Comparison of ENCODE assay signal across 1 cellular context in the genomic region with DNA sequence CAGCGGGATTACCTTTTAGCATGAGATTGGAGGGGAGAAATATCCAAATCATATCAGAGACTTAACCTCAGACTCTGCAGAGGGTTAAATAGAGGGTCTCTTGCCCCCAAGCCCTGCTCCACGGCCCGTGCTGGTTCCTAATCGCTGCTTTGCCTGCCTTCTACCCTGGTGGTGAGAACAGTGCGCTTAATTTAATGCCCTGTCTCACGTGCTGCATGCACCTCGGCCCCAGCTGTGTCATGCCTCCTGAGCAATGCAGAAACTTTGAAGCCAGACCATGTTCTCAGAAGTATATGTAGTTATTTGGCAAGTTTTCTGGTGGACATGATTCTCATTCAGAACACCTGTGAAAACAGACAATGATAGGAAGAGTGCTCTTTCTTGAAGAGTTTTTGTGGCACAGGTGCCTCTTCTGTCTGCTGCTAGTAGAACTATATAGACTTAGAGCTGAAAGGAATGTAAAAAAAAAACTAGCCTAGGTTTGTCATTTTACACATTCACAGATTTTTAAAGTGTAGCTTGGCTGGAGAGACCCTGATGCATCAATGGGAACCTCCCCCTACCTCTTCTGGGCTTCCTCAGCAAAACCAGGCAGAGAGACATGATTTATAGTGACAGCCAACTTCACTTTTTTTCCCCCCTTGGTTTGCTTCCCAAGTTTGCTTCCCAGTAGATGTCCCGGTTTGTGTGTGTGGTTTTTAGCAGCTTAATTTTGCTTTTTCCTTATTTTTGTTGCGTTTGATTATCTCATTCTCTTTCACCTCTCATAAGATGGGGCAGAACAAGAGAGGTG.
TF ChIP-seq lines count a peak whose summit lies in the region.

No MANE protein-coding gene starts in this region.

TF ChIP-seq in K562, 482 proteins besides CTCF, POLR2A, EP300 and RAD21 (continued from another document and continues in another):
- TF ChIP-seq CCAR2 (IDR thresholded peaks at IDR 0.05; ENCODE audit: low read depth, low read length): no peak
- TF ChIP-seq, protein P1, sequence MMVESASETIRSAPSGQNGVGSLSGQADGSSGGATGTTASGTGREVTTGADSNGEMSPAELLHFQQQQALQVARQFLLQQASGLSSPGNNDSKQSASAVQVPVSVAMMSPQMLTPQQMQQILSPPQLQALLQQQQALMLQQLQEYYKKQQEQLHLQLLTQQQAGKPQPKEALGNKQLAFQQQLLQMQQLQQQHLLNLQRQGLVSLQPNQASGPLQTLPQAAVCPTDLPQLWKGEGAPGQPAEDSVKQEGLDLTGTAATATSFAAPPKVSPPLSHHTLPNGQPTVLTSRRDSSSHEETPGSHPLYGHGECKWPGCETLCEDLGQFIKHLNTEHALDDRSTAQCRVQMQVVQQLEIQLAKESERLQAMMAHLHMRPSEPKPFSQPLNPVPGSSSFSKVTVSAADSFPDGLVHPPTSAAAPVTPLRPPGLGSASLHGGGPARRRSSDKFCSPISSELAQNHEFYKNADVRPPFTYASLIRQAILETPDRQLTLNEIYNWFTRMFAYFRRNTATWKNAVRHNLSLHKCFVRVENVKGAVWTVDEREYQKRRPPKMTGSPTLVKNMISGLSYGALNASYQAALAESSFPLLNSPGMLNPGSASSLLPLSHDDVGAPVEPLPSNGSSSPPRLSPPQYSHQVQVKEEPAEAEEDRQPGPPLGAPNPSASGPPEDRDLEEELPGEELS (CRISPR knock-in tag; IDR thresholded peaks at IDR 0.05; ENCODE audit: borderline replicate concordance): peak; percentile 89; the same call in 1 of the 2 replicates
- TF ChIP-seq, protein P2, sequence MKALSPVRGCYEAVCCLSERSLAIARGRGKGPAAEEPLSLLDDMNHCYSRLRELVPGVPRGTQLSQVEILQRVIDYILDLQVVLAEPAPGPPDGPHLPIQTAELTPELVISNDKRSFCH (CRISPR knock-in tag; IDR thresholded peaks at IDR 0.05): no peak
- TF ChIP-seq, protein P2 (tag; IDR thresholded peaks at IDR 0.05): no peak
- TF ChIP-seq RFX7 (CRISPR knock-in tag; IDR thresholded peaks at IDR 0.05): no peak
- TF ChIP-seq ZNF384 (IDR thresholded peaks at IDR 0.05; ENCODE audit: low read depth, low read length): no peak
- no peak for TF ChIP-seq NCOA1 (IDR thresholded peaks at IDR 0.05; ENCODE audit: low read depth)
- TF ChIP-seq, protein P3, sequence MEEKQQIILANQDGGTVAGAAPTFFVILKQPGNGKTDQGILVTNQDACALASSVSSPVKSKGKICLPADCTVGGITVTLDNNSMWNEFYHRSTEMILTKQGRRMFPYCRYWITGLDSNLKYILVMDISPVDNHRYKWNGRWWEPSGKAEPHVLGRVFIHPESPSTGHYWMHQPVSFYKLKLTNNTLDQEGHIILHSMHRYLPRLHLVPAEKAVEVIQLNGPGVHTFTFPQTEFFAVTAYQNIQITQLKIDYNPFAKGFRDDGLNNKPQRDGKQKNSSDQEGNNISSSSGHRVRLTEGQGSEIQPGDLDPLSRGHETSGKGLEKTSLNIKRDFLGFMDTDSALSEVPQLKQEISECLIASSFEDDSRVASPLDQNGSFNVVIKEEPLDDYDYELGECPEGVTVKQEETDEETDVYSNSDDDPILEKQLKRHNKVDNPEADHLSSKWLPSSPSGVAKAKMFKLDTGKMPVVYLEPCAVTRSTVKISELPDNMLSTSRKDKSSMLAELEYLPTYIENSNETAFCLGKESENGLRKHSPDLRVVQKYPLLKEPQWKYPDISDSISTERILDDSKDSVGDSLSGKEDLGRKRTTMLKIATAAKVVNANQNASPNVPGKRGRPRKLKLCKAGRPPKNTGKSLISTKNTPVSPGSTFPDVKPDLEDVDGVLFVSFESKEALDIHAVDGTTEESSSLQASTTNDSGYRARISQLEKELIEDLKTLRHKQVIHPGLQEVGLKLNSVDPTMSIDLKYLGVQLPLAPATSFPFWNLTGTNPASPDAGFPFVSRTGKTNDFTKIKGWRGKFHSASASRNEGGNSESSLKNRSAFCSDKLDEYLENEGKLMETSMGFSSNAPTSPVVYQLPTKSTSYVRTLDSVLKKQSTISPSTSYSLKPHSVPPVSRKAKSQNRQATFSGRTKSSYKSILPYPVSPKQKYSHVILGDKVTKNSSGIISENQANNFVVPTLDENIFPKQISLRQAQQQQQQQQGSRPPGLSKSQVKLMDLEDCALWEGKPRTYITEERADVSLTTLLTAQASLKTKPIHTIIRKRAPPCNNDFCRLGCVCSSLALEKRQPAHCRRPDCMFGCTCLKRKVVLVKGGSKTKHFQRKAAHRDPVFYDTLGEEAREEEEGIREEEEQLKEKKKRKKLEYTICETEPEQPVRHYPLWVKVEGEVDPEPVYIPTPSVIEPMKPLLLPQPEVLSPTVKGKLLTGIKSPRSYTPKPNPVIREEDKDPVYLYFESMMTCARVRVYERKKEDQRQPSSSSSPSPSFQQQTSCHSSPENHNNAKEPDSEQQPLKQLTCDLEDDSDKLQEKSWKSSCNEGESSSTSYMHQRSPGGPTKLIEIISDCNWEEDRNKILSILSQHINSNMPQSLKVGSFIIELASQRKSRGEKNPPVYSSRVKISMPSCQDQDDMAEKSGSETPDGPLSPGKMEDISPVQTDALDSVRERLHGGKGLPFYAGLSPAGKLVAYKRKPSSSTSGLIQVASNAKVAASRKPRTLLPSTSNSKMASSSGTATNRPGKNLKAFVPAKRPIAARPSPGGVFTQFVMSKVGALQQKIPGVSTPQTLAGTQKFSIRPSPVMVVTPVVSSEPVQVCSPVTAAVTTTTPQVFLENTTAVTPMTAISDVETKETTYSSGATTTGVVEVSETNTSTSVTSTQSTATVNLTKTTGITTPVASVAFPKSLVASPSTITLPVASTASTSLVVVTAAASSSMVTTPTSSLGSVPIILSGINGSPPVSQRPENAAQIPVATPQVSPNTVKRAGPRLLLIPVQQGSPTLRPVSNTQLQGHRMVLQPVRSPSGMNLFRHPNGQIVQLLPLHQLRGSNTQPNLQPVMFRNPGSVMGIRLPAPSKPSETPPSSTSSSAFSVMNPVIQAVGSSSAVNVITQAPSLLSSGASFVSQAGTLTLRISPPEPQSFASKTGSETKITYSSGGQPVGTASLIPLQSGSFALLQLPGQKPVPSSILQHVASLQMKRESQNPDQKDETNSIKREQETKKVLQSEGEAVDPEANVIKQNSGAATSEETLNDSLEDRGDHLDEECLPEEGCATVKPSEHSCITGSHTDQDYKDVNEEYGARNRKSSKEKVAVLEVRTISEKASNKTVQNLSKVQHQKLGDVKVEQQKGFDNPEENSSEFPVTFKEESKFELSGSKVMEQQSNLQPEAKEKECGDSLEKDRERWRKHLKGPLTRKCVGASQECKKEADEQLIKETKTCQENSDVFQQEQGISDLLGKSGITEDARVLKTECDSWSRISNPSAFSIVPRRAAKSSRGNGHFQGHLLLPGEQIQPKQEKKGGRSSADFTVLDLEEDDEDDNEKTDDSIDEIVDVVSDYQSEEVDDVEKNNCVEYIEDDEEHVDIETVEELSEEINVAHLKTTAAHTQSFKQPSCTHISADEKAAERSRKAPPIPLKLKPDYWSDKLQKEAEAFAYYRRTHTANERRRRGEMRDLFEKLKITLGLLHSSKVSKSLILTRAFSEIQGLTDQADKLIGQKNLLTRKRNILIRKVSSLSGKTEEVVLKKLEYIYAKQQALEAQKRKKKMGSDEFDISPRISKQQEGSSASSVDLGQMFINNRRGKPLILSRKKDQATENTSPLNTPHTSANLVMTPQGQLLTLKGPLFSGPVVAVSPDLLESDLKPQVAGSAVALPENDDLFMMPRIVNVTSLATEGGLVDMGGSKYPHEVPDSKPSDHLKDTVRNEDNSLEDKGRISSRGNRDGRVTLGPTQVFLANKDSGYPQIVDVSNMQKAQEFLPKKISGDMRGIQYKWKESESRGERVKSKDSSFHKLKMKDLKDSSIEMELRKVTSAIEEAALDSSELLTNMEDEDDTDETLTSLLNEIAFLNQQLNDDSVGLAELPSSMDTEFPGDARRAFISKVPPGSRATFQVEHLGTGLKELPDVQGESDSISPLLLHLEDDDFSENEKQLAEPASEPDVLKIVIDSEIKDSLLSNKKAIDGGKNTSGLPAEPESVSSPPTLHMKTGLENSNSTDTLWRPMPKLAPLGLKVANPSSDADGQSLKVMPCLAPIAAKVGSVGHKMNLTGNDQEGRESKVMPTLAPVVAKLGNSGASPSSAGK (IDR thresholded peaks at IDR 0.05): peak; percentile 94
- TF ChIP-seq, protein P4, sequence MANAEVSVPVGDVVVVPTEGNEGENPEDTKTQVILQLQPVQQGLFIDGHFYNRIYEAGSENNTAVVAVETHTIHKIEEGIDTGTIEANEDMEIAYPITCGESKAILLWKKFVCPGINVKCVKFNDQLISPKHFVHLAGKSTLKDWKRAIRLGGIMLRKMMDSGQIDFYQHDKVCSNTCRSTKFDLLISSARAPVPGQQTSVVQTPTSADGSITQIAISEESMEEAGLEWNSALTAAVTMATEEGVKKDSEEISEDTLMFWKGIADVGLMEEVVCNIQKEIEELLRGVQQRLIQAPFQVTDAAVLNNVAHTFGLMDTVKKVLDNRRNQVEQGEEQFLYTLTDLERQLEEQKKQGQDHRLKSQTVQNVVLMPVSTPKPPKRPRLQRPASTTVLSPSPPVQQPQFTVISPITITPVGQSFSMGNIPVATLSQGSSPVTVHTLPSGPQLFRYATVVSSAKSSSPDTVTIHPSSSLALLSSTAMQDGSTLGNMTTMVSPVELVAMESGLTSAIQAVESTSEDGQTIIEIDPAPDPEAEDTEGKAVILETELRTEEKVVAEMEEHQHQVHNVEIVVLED (CRISPR knock-in tag; IDR thresholded peaks at IDR 0.05): no peak
- no peak for TF ChIP-seq NR3C1 (CRISPR knock-in tag; IDR thresholded peaks at IDR 0.05)
- TF ChIP-seq SMARCC2 (IDR thresholded peaks at IDR 0.05; ENCODE audit: low read depth): no peak
- TF ChIP-seq RNF2 (IDR thresholded peaks at IDR 0.05): 0 out of 2 replicates have a peak, but pooled peaks have one; percentile 48
- no peak for TF ChIP-seq CBFA2T2 (conservative IDR thresholded peaks at IDR 0.05)
- TF ChIP-seq, protein P5, sequence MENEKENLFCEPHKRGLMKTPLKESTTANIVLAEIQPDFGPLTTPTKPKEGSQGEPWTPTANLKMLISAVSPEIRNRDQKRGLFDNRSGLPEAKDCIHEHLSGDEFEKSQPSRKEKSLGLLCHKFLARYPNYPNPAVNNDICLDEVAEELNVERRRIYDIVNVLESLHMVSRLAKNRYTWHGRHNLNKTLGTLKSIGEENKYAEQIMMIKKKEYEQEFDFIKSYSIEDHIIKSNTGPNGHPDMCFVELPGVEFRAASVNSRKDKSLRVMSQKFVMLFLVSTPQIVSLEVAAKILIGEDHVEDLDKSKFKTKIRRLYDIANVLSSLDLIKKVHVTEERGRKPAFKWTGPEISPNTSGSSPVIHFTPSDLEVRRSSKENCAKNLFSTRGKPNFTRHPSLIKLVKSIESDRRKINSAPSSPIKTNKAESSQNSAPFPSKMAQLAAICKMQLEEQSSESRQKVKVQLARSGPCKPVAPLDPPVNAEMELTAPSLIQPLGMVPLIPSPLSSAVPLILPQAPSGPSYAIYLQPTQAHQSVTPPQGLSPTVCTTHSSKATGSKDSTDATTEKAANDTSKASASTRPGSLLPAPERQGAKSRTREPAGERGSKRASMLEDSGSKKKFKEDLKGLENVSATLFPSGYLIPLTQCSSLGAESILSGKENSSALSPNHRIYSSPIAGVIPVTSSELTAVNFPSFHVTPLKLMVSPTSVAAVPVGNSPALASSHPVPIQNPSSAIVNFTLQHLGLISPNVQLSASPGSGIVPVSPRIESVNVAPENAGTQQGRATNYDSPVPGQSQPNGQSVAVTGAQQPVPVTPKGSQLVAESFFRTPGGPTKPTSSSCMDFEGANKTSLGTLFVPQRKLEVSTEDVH (IDR thresholded peaks at IDR 0.05; ENCODE audit: low read depth, partially characterized antibody): no peak
- TF ChIP-seq ADNP (tag; IDR thresholded peaks at IDR 0.05): no peak
- no peak for TF ChIP-seq RCOR1 (IDR thresholded peaks at IDR 0.05; ENCODE audit: borderline replicate concordance in 1 of 2, low read depth in 2 of 2, low read length in 2 of 2)
- no peak for TF ChIP-seq MTA3 (IDR thresholded peaks at IDR 0.05; ENCODE audit: borderline replicate concordance)
- TF ChIP-seq ZNF830 (CRISPR knock-in tag; IDR thresholded peaks at IDR 0.05): no peak
- TF ChIP-seq ZBTB8A (IDR thresholded peaks at IDR 0.05; ENCODE audit: partially characterized antibody): no peak
- TF ChIP-seq, protein P6, sequence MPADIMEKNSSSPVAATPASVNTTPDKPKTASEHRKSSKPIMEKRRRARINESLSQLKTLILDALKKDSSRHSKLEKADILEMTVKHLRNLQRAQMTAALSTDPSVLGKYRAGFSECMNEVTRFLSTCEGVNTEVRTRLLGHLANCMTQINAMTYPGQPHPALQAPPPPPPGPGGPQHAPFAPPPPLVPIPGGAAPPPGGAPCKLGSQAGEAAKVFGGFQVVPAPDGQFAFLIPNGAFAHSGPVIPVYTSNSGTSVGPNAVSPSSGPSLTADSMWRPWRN (IDR thresholded peaks at IDR 0.05; ENCODE audit: low read depth): no peak
- TF ChIP-seq, protein P7, sequence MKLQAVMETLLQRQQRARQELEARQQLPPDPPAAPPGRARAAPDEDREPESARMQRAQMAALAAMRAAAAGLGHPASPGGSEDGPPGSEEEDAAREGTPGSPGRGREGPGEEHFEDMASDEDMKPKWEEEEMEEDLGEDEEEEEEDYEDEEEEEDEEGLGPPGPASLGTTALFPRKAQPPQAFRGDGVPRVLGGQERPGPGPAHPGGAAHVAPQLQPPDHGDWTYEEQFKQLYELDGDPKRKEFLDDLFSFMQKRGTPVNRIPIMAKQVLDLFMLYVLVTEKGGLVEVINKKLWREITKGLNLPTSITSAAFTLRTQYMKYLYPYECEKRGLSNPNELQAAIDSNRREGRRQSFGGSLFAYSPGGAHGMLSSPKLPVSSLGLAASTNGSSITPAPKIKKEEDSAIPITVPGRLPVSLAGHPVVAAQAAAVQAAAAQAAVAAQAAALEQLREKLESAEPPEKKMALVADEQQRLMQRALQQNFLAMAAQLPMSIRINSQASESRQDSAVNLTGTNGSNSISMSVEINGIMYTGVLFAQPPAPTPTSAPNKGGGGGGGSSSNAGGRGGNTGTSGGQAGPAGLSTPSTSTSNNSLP (IDR thresholded peaks at IDR 0.05; ENCODE audit: borderline replicate concordance, low read depth, low read length): no peak
- TF ChIP-seq, protein P8, sequence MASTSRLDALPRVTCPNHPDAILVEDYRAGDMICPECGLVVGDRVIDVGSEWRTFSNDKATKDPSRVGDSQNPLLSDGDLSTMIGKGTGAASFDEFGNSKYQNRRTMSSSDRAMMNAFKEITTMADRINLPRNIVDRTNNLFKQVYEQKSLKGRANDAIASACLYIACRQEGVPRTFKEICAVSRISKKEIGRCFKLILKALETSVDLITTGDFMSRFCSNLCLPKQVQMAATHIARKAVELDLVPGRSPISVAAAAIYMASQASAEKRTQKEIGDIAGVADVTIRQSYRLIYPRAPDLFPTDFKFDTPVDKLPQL (IDR thresholded peaks at IDR 0.05; ENCODE audit: extremely low read depth, insufficient read length): no peak
- no peak for TF ChIP-seq CREBBP (IDR thresholded peaks at IDR 0.05; ENCODE audit: low read depth, low read length)
- no peak for TF ChIP-seq XRCC5 (IDR thresholded peaks at IDR 0.05; ENCODE audit: low read depth, low read length)
- no peak for TF ChIP-seq TOE1 (IDR thresholded peaks at IDR 0.05; ENCODE audit: borderline replicate concordance)
- TF ChIP-seq TOE1 (CRISPR knock-in tag; IDR thresholded peaks at IDR 0.05; ENCODE audit: borderline replicate concordance, low read depth): no peak
- TF ChIP-seq, protein P9, sequence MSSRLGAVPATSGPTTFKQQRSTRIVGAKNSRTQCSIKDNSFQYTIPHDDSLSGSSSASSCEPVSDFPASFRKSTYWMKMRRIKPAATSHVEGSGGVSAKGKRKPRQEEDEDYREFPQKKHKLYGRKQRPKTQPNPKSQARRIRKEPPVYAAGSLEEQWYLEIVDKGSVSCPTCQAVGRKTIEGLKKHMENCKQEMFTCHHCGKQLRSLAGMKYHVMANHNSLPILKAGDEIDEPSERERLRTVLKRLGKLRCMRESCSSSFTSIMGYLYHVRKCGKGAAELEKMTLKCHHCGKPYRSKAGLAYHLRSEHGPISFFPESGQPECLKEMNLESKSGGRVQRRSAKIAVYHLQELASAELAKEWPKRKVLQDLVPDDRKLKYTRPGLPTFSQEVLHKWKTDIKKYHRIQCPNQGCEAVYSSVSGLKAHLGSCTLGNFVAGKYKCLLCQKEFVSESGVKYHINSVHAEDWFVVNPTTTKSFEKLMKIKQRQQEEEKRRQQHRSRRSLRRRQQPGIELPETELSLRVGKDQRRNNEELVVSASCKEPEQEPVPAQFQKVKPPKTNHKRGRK (tag; IDR thresholded peaks at IDR 0.05): no peak
